ENCODE assay signal across 8 cellular contexts in the genomic region with DNA sequence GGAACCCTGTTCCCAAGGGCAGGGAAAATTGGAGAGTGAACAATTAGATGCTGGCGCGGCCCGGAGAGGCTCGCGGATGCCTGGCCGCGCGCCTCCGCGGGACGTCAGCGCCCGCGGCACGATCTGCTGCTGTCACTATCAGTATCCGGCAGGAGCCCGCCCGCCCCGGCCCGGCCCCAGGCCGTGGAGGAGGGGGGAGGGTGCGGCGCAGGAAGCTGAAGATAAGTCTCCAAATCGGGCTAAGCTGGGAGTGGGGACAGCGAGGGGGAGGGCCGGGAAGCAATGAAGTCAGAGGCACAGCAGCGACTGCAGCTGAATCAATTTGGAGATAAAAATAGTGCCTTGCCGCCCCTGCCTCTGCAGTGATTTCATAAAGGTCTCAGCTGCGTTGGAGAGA.
DNase-seq lines count a peak whose midpoint lies in the region; TF ChIP-seq lines count a peak whose summit lies in the region.

No MANE protein-coding gene starts in this region.

- peak; percentile 4 to 67 (median 26) for DNase-seq in CD8-positive, alpha-beta memory T cell
- DNase-seq in HK-2 (ENCODE audit: unreplicated experiment) (peak; percentile 29), choroid plexus epithelial cell (ENCODE audit: low read depth) (peak; percentile 43), kidney epithelial cell (ENCODE audit: low read depth) (no peak), cerebellar nuclear complex (lab: John Stamatoyannopoulos, UW) (no peak), NCI-H1105 treated with DMSO at 0.1 percent for 48 hours (lab: John Stamatoyannopoulos, UW) (no peak)
- DNase-seq in activated CD4-positive, alpha-beta T cell treated with anti-CD3 and anti-CD28 coated beads for 48 hours, result peak; percentile 65
- DNase-seq in stimulated activated CD4-positive, alpha-beta T cell treated with anti-CD3 and anti-CD28 coated beads, Interleukin-12 subunit alpha, Interleukin-12 subunit beta, amount 100 ng/mL, for 4 hours, result peak; percentile 38

- H3K9me3 ChIP-seq in CD8-positive, alpha-beta memory T cell (ENCODE audit: low read length), result no peaks in the 10 kb centered on the region

- H3K27me3 Mint-ChIP-seq in CD8-positive, alpha-beta memory T cell, result peaks cover 23 to 58% of the 10 kb centered on the region in 2 donors

- no peaks in the 10 kb centered on the region for H3K36me3 ChIP-seq in CD8-positive, alpha-beta memory T cell (ENCODE audit: insufficient read depth, low read length)
- H3K36me3 ChIP-seq in kidney epithelial cell (ENCODE audit: control insufficient read depth, insufficient read depth, low read length), result no peaks in the 10 kb centered on the region

- H3K27ac Mint-ChIP-seq in CD8-positive, alpha-beta memory T cell, result peak overlapping the region in 3 of 8 donors; percentile 3 to 39 (median 32)

- CTCF ChIA-PET in CD8-positive, alpha-beta memory T cell (lab: Charles Lee), result no interaction called here

- POLR2A ChIA-PET in CD8-positive, alpha-beta memory T cell (lab: Charles Lee), result no interaction called here

- H3K36me3 Mint-ChIP-seq in CD8-positive, alpha-beta memory T cell, result peaks cover 0 to under 1% (median 0%) of the 10 kb centered on the region in 3 donors

- no peaks in the 10 kb centered on the region for H3K9me3 Mint-ChIP-seq in CD8-positive, alpha-beta memory T cell

- H3K4me1 Mint-ChIP-seq in CD8-positive, alpha-beta memory T cell, result peaks cover 13 to 15% (median 13%) of the 10 kb centered on the region in 3 donors

- peaks cover 6% of the 10 kb centered on the region for H3K4me1 ChIP-seq in CD8-positive, alpha-beta memory T cell (ENCODE audit: insufficient read depth, low read length)

- TF ChIP-seq CTCF in choroid plexus epithelial cell (conservative IDR thresholded peaks at IDR 0.05; ENCODE audit: low read depth, low read length), result no peak
- TF ChIP-seq CTCF in kidney epithelial cell (IDR thresholded peaks at IDR 0.05; ENCODE audit: insufficient read depth, low read length, poor library complexity, severe bottlenecking), result no peak

- H3K27ac ChIP-seq in CD8-positive, alpha-beta memory T cell (ENCODE audit: low read depth, low read length), result no peak overlapping the region

- H3K4me3 ChIP-seq in CD8-positive, alpha-beta memory T cell (ENCODE audit: low read length), result peak overlapping the region; percentile 9
- H3K4me3 ChIP-seq in choroid plexus epithelial cell (ENCODE audit: low read depth, low read length) (peak overlapping the region; percentile 61), kidney epithelial cell (ENCODE audit: low read depth, low read length) (peak overlapping the region; percentile 37)

- H3K27me3 ChIP-seq in CD8-positive, alpha-beta memory T cell (ENCODE audit: insufficient read depth, low read length, poor library complexity, severe bottlenecking), result peaks cover 17% of the 10 kb centered on the region
- H3K27me3 ChIP-seq in kidney epithelial cell (ENCODE audit: control insufficient read depth, insufficient read depth, low read length), result peaks cover 2% of the 10 kb centered on the region

- peak overlapping the region; percentile 14 to 81 (median 72) for H3K4me3 Mint-ChIP-seq in CD8-positive, alpha-beta memory T cell

Comparison
In these comparisons a context has a peak if more than half of its experiments do, and no peak if none do; other contexts are left out.
1. DNase-seq: peak in CD8-positive, alpha-beta memory T cell (5 of 5), HK-2 (single experiment), activated CD4-positive, alpha-beta T cell treated with anti-CD3 and anti-CD28 coated beads for 48 hours (single experiment), choroid plexus epithelial cell (single experiment) and stimulated activated CD4-positive, alpha-beta T cell treated with anti-CD3 and anti-CD28 coated beads, Interleukin-12 subunit alpha, Interleukin-12 subunit beta, amount 100 ng/mL, for 4 hours (single experiment); none in kidney epithelial cell (single experiment), cerebellar nuclear complex (0 of 2) and NCI-H1105 treated with DMSO at 0.1 percent for 48 hours (single experiment).
2. H3K4me3 ChIP-seq: peak in every context shown above with its lines; median percentile 61 in choroid plexus epithelial cell; 37 in kidney epithelial cell; 9 in CD8-positive, alpha-beta memory T cell.